ENCODE assay signal across 17 cellular contexts in genomic region chr20:16639027-16639941, GRCh38.
DNase-seq lines count a peak whose midpoint lies in the region; ATAC-seq, FAIRE-seq and TF ChIP-seq lines count a peak whose summit lies in the region.
"Had no signal": no experiment of that assay in that cellular context is flagged by ENCODE, and none has a peak within 500 bp of the region (broad histone marks: within the 10 kb centered on the region; RNA-seq: fewer than 3 reads in every experiment).

No MANE protein-coding gene starts in this region.

- no peak overlapping the region for H3K23ac ChIP-seq in trophoblast cell (ENCODE audit: low read length)

- no peaks in the 10 kb centered on the region for H3K9me3 ChIP-seq in astrocyte (ENCODE audit: insufficient read depth, low read depth, low read length)
- no peaks in the 10 kb centered on the region for H3K9me3 ChIP-seq in trophoblast cell (ENCODE audit: insufficient read depth, low read depth, low read length)
- H3K9me3 ChIP-seq: Peyer's patch had no signal

- DNase-seq in KBM-7 = peak; percentile 30
- no peak for DNase-seq in astrocyte (ENCODE audit: low read depth)
- no peak for DNase-seq in left colon
- peak; percentile 15 to 43 for DNase-seq in trophoblast cell
- DNase-seq in natural killer cell treated with Interleukin-12 subunit alpha and Interleukin-12 subunit beta and Interleukin-15 and Interleukin-18, amount 100 ng/mL, for 72 hours (ENCODE audit: low spot score) = no peak
- no peak for DNase-seq in DMS153 (lab: John Stamatoyannopoulos, UW)
- DNase-seq: CD8-positive, alpha-beta T cell; HCEC 1CT; NCI-H1048; NCI-H2107; NCI-H69; Peyer's patch; SHP77 had no signal

- no peak overlapping the region for H3K4me3 Mint-ChIP-seq in astrocyte (ENCODE audit: unreplicated experiment)
- no peak overlapping the region for H3K4me3 Mint-ChIP-seq in natural killer cell treated with Interleukin-12 subunit alpha and Interleukin-12 subunit beta and Interleukin-15 and Interleukin-18, amount 100 ng/mL, for 72 hours
- H3K4me3 Mint-ChIP-seq: CD8-positive, alpha-beta T cell; IgD-negative memory B cell had no signal

- H3K79me2 ChIP-seq in astrocyte (ENCODE audit: insufficient read depth, low read length) = no peaks in the 10 kb centered on the region
- H3K79me2 ChIP-seq in trophoblast cell (ENCODE audit: control insufficient read depth, insufficient read depth, low read length, poor library complexity) = no peaks in the 10 kb centered on the region

- H3K36me3 ChIP-seq in astrocyte (ENCODE audit: insufficient read depth, low read length) (no peaks in the 10 kb centered on the region), trophoblast cell (ENCODE audit: control insufficient read depth in 1 of 2, insufficient read depth in 2 of 2, low read length in 2 of 2) (no peaks in the 10 kb centered on the region)
- H3K36me3 ChIP-seq: Peyer's patch had no signal

- no CpG with 5 or more reads among the region's 11 CpGs for WGBS in trophoblast cell (ENCODE audit: extremely low coverage, insufficient coverage, insufficient read length)

- no peak for FAIRE-seq in astrocyte (lab: Jason Lieb, UNC)
- FAIRE-seq: GM12878 had no signal

- H3K4me3 ChIP-seq in astrocyte (ENCODE audit: insufficient read depth, low read depth, low read length) = no peak overlapping the region
- H3K4me3 ChIP-seq in trophoblast cell (ENCODE audit: low read depth, low read length) = no peak overlapping the region
- H3K4me3 ChIP-seq: GM12878, Peyer's patch had no signal

- H3K27me3 Mint-ChIP-seq in astrocyte (ENCODE audit: low read depth, unreplicated experiment) = no peaks in the 10 kb centered on the region
- H3K27me3 Mint-ChIP-seq in natural killer cell treated with Interleukin-12 subunit alpha and Interleukin-12 subunit beta and Interleukin-15 and Interleukin-18, amount 100 ng/mL, for 72 hours = peaks cover 9 to 28% of the 10 kb centered on the region in 2 donors

- in situ Hi-C loops in KBM-7 (cut with MboI; ENCODE audit: low pct_unique_long_range_greater_than_20kb, low sequenced_read_pairs) = no loop called here

- H4K12ac ChIP-seq in trophoblast cell (ENCODE audit: low read depth, low read length) = no peak overlapping the region

- H4K8ac ChIP-seq in trophoblast cell (ENCODE audit: low read depth, low read length) = peak overlapping the region; percentile 63

- H3K4me1 ChIP-seq in astrocyte (ENCODE audit: insufficient read depth, low read length) (no peaks in the 10 kb centered on the region), trophoblast cell (ENCODE audit: control insufficient read depth in 1 of 2, insufficient read depth in 2 of 2, low read length in 2 of 2) (peaks cover 16% of the 10 kb centered on the region in 2 experiments)
- H3K4me1 ChIP-seq: Peyer's patch had no signal

- H3K27me3 ChIP-seq in astrocyte (ENCODE audit: insufficient read depth, low read length) (no peaks in the 10 kb centered on the region), trophoblast cell (ENCODE audit: insufficient read depth, low read length) (no peaks in the 10 kb centered on the region)
- H3K27me3 ChIP-seq: Peyer's patch had no signal

- H3K14ac ChIP-seq in trophoblast cell (ENCODE audit: low read length) = peak overlapping the region; percentile 80

- H4K91ac ChIP-seq in trophoblast cell (ENCODE audit: low read depth, low read length) = peak overlapping the region; percentile 95

- peak overlapping the region; percentile 60 for H3K18ac ChIP-seq in trophoblast cell (ENCODE audit: low read length)

- H2AFZ ChIP-seq in astrocyte (ENCODE audit: low read depth, low read length) (no peak overlapping the region), trophoblast cell (ENCODE audit: insufficient read depth, low read length, poor library complexity) (no peak overlapping the region)

- peak overlapping the region; percentile 90 for H3K4ac ChIP-seq in trophoblast cell (ENCODE audit: low read depth, low read length)

- ATAC-seq in left colon (peak; percentile 74), HG03439 (IDR thresholded peaks at IDR 0.05; ENCODE audit: unreplicated experiment) (no peak)
- no peak for ATAC-seq in natural killer cell treated with Interleukin-12 subunit alpha and Interleukin-12 subunit beta and Interleukin-15 and Interleukin-18, amount 100 ng/mL, for 72 hours
- ATAC-seq: CD8-positive, alpha-beta T cell; GM12878; SK-N-SH treated with all-trans-retinoic acid at 6 μM for 48 hours had no signal

- peak overlapping the region; percentile 98 for H2BK5ac ChIP-seq in trophoblast cell (ENCODE audit: low read depth, low read length, poor library complexity)

- H2AK5ac ChIP-seq in trophoblast cell (ENCODE audit: low read length) = peak overlapping the region; percentile 68

- H3K4me2 ChIP-seq in astrocyte (ENCODE audit: low read length) (no peak overlapping the region), trophoblast cell (ENCODE audit: low read length) (no peak overlapping the region)

- peaks cover 15% of the 10 kb centered on the region for H3K79me1 ChIP-seq in trophoblast cell (ENCODE audit: low read length)

- no peak overlapping the region for H3K27ac ChIP-seq in astrocyte (ENCODE audit: low read depth, low read length)
- H3K27ac ChIP-seq in trophoblast cell (ENCODE audit: low read depth, low read length) = peak overlapping the region; percentile 95
- H3K27ac ChIP-seq: Peyer's patch had no signal

- H3K27ac Mint-ChIP-seq in astrocyte (ENCODE audit: unreplicated experiment) = peak overlapping the region; percentile 86
- H3K27ac Mint-ChIP-seq in natural killer cell treated with Interleukin-12 subunit alpha and Interleukin-12 subunit beta and Interleukin-15 and Interleukin-18, amount 100 ng/mL, for 72 hours = no peak overlapping the region
- H3K27ac Mint-ChIP-seq: CD8-positive, alpha-beta T cell; IgD-negative memory B cell had no signal

- peak overlapping the region; percentile 93 for H2BK120ac ChIP-seq in trophoblast cell (ENCODE audit: insufficient read depth, low read length, poor library complexity)

- H4K20me1 ChIP-seq in astrocyte (ENCODE audit: insufficient read depth, low read length) = no peaks in the 10 kb centered on the region

- H3K4me1 Mint-ChIP-seq in astrocyte (ENCODE audit: low read depth, unreplicated experiment) = peaks cover 29% of the 10 kb centered on the region
- H3K4me1 Mint-ChIP-seq in natural killer cell treated with Interleukin-12 subunit alpha and Interleukin-12 subunit beta and Interleukin-15 and Interleukin-18, amount 100 ng/mL, for 72 hours (ENCODE audit: low read depth in 2 of 2) = no peaks in the 10 kb centered on the region
- H3K4me1 Mint-ChIP-seq: IgD-negative memory B cell had no signal

- H3K9ac ChIP-seq in astrocyte (ENCODE audit: low read length) (no peak overlapping the region), trophoblast cell (ENCODE audit: low read length) (no peak overlapping the region)

- no peaks in the 10 kb centered on the region for H3K9me3 Mint-ChIP-seq in astrocyte (ENCODE audit: unreplicated experiment)
- H3K9me3 Mint-ChIP-seq in natural killer cell treated with Interleukin-12 subunit alpha and Interleukin-12 subunit beta and Interleukin-15 and Interleukin-18, amount 100 ng/mL, for 72 hours = no peaks in the 10 kb centered on the region
- H3K9me3 Mint-ChIP-seq: CD8-positive, alpha-beta T cell; IgD-negative memory B cell had no signal

- no peak for TF ChIP-seq CTCF in astrocyte (IDR thresholded peaks at IDR 0.05; ENCODE audit: insufficient read depth, low read depth, low read length)

- H3K36me3 Mint-ChIP-seq in astrocyte (ENCODE audit: low read depth, unreplicated experiment) = no peaks in the 10 kb centered on the region
- H3K36me3 Mint-ChIP-seq in natural killer cell treated with Interleukin-12 subunit alpha and Interleukin-12 subunit beta and Interleukin-15 and Interleukin-18, amount 100 ng/mL, for 72 hours = no peaks in the 10 kb centered on the region
- H3K36me3 Mint-ChIP-seq: CD8-positive, alpha-beta T cell; IgD-negative memory B cell had no signal

- intact Hi-C loops in left colon (cut with DNase I, micrococcal nuclease) = loop anchor here in 1 of 2 donors (5.0 kb wide), 1 partner anchor 122 kb away; no protein-coding TSS in a partner anchor

- H2BK12ac ChIP-seq in trophoblast cell (ENCODE audit: low read length) = peak overlapping the region; percentile 97

Comparison
In these comparisons a context has a peak if more than half of its experiments do, and no peak if none do; other contexts are left out.
1. DNase-seq: peak in KBM-7 (single experiment) and trophoblast cell (2 of 2); none in astrocyte (single experiment), left colon (0 of 2), natural killer cell treated with Interleukin-12 subunit alpha and Interleukin-12 subunit beta and Interleukin-15 and Interleukin-18, amount 100 ng/mL, for 72 hours (single experiment) and DMS153 (single experiment).